13 cellular contexts compared by ENCODE assay signal in the genomic region with DNA sequence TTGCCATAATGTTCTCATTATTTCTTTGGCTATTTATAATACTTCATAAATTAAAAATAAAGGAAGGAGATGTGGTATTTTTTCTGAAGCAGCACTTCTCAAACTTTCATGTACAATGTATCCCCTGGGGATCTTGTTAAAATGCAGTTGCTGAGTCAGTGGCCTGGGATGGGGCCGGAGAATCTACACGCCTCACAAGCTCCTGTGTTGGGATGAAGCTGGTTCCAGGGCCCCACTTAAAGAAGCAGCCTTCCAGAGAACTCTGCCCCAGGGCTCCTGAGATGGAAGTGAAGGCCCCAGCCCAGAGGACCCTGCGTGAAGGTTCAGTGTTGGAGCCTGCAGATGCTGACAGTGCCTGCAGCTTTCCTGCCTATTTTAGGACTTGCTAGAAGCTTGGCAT. TPM values are rescaled to one million over a fixed set of nuclear protein-coding genes. Genes with fewer than 3 reads are reported as not detected.
DNase-seq lines count a peak whose midpoint lies in the region; ATAC-seq and TF ChIP-seq lines count a peak whose summit lies in the region.
"Had no signal": no experiment of that assay in that cellular context is flagged by ENCODE, and none has a peak within 500 bp of the region (broad histone marks: within the 10 kb centered on the region; RNA-seq: fewer than 3 reads in every experiment).

No MANE protein-coding gene starts in this region.

- H3K9me3 Mint-ChIP-seq in neural progenitor cell = no peaks in the 10 kb centered on the region
- H3K9me3 Mint-ChIP-seq: activated naive CD4-positive, alpha-beta T cell treated with anti-CD3 and anti-CD28 coated beads, Interleukin-2, amount 10 ng/mL, durations not matched to agents 7 days and 5 days had no signal

- H3K36me3 ChIP-seq in Karpas-422 (ENCODE audit: insufficient read depth, low read length) (no peaks in the 10 kb centered on the region), neural progenitor cell (no peaks in the 10 kb centered on the region)
- H3K36me3 ChIP-seq: esophagus muscularis mucosa, vagina had no signal

- no peak overlapping the region for H3K27ac ChIP-seq in Karpas-422 (ENCODE audit: low read length)
- no peak overlapping the region for H3K27ac ChIP-seq in neural progenitor cell
- H3K27ac ChIP-seq: esophagus muscularis mucosa, vagina had no signal

- H3K27ac Mint-ChIP-seq in neural progenitor cell = no peak overlapping the region
- H3K27ac Mint-ChIP-seq: activated naive CD4-positive, alpha-beta T cell treated with anti-CD3 and anti-CD28 coated beads, Interleukin-2, amount 10 ng/mL, durations not matched to agents 7 days and 5 days; progenitor cell of endocrine pancreas had no signal

- peaks cover 26% of the 10 kb centered on the region for H3K4me1 ChIP-seq in Karpas-422 (ENCODE audit: low read length)
- H3K4me1 ChIP-seq in neural progenitor cell = no peaks in the 10 kb centered on the region
- H3K4me1 ChIP-seq: vagina had no signal

- H3K9me3 ChIP-seq in Karpas-422 (ENCODE audit: low read length) = no peaks in the 10 kb centered on the region
- no peaks in the 10 kb centered on the region for H3K9me3 ChIP-seq in neural progenitor cell (ENCODE audit: low read depth)
- H3K9me3 ChIP-seq: esophagus muscularis mucosa, vagina had no signal

- DNase-seq in AG20443 (ENCODE audit: low spot score) (peak; percentile 79), Karpas-422 (no peak), ecto neural progenitor cell (ENCODE audit: low spot score) (peak; percentile 59), neural progenitor cell (ENCODE audit: low spot score) (peak; percentile 8), kidney tubule cell (ENCODE audit: low spot score) (no peak), SW480 (ENCODE audit: low spot score) (no peak), NCI-H1436 treated with DMSO at 0.1 percent for 48 hours (lab: John Stamatoyannopoulos, UW) (no peak)
- DNase-seq: activated naive CD4-positive, alpha-beta T cell treated with anti-CD3 and anti-CD28 coated beads, Interleukin-2, amount 10 ng/mL, durations not matched to agents 7 days and 5 days; NCI-H510A treated with DMSO at 0.1 percent for 48 hours had no signal

- no peaks in the 10 kb centered on the region for H3K36me3 Mint-ChIP-seq in neural progenitor cell
- H3K36me3 Mint-ChIP-seq: activated naive CD4-positive, alpha-beta T cell treated with anti-CD3 and anti-CD28 coated beads, Interleukin-2, amount 10 ng/mL, durations not matched to agents 7 days and 5 days had no signal

- H3K4me3 Mint-ChIP-seq in neural progenitor cell = no peak overlapping the region
- H3K4me3 Mint-ChIP-seq: activated naive CD4-positive, alpha-beta T cell treated with anti-CD3 and anti-CD28 coated beads, Interleukin-2, amount 10 ng/mL, durations not matched to agents 7 days and 5 days had no signal

- ATAC-seq in HG03039 (IDR thresholded peaks at IDR 0.05; ENCODE audit: unreplicated experiment) = no peak

- no peak overlapping the region for H2AFZ ChIP-seq in Karpas-422 (ENCODE audit: low read length)
- H2AFZ ChIP-seq in neural progenitor cell (replicated peaks) = no peak overlapping the region

- H3K79me2 ChIP-seq in Karpas-422 (ENCODE audit: low read length) = no peaks in the 10 kb centered on the region
- no peaks in the 10 kb centered on the region for H3K79me2 ChIP-seq in neural progenitor cell (ENCODE audit: low read depth)

- H3K27me3 ChIP-seq in Karpas-422 (ENCODE audit: low read length) (no peaks in the 10 kb centered on the region), neural progenitor cell (no peaks in the 10 kb centered on the region)
- H3K27me3 ChIP-seq: esophagus muscularis mucosa, vagina had no signal

- no peak overlapping the region for H3K9ac ChIP-seq in Karpas-422 (ENCODE audit: low read length)
- H3K9ac ChIP-seq in neural progenitor cell = no peak overlapping the region

- H3K4me2 ChIP-seq in Karpas-422 (ENCODE audit: low read depth, low read length, poor library complexity, severe bottlenecking) (peak overlapping the region; percentile 11), neural progenitor cell (no peak overlapping the region)

- TF ChIP-seq CTCF in neural progenitor cell (IDR thresholded peaks at IDR 0.05) = no peak

- H4K20me1 ChIP-seq in Karpas-422 (ENCODE audit: insufficient read depth, low read depth, low read length) (no peaks in the 10 kb centered on the region), neural progenitor cell (ENCODE audit: low read depth) (no peaks in the 10 kb centered on the region)

- H3K4me1 Mint-ChIP-seq in neural progenitor cell = peaks cover 10% of the 10 kb centered on the region

- peaks cover 3% of the 10 kb centered on the region for H3K27me3 Mint-ChIP-seq in neural progenitor cell (ENCODE audit: insufficient read depth, low read depth)
- H3K27me3 Mint-ChIP-seq: progenitor cell of endocrine pancreas had no signal

- H3K4me3 ChIP-seq in Karpas-422 (ENCODE audit: low read length) = no peak overlapping the region
- H3K4me3 ChIP-seq in neural progenitor cell = no peak overlapping the region
- H3K4me3 ChIP-seq: esophagus muscularis mucosa, vagina had no signal

- H3F3A ChIP-seq in neural progenitor cell (ENCODE audit: low read depth) = no peaks in the 10 kb centered on the region

- no peaks in the 10 kb centered on the region for H3K9me2 ChIP-seq in Karpas-422 (replicated peaks; ENCODE audit: insufficient read depth, low read length)

RNA-seq across cellular contexts. Expression of a gene that starts 40.1 kb away (rescaled TPM):
- 34.5 and 49.2 TPM in 2 replicates for total RNA-seq in Karpas-422 (2014; rRNA removed; shearing (Covaris generic); ENCODE audit: low replicate concordance)
- 9.3 and 13.0 TPM in 2 replicates for total RNA-seq in neural progenitor cell (ENCODE audit: low replicate concordance)

Comparison
In these comparisons a context has a peak if more than half of its experiments do, and no peak if none do; other contexts are left out.
1. DNase-seq: peak in AG20443 (single experiment), ecto neural progenitor cell (single experiment) and neural progenitor cell (single experiment); none in Karpas-422 (single experiment), kidney tubule cell (single experiment), SW480 (single experiment) and NCI-H1436 treated with DMSO at 0.1 percent for 48 hours (single experiment).